Comparison of ENCODE assay signal across 1 cellular context in genomic region chr12:29148958-29149690, GRCh38.
TF ChIP-seq lines count a peak whose summit lies in the region.

Gene FAR2, plus strand, starts transcription at chr12:29149278. Its CDS starts 121,172 bp downstream, at chr12:29270450.

TF ChIP-seq in K562, 482 proteins besides CTCF, POLR2A, EP300 and RAD21 (continued from another document):
- no peak for TF ChIP-seq ZNF583 (CRISPR knock-in tag; IDR thresholded peaks at IDR 0.05)
- no peak for TF ChIP-seq NCOA4 (IDR thresholded peaks at IDR 0.05; ENCODE audit: partially characterized antibody)
- peak; percentile 60 for TF ChIP-seq TBP (optimal IDR thresholded peaks at IDR 0.05; ENCODE audit: low read depth, low read length)
- no peak for TF ChIP-seq ZNF444 (CRISPR knock-in tag; IDR thresholded peaks at IDR 0.05)
- no peak for TF ChIP-seq ARHGAP35 (IDR thresholded peaks at IDR 0.05; ENCODE audit: partially characterized antibody)
- TF ChIP-seq ZNF12 (CRISPR knock-in tag; IDR thresholded peaks at IDR 0.05), result no peak
- TF ChIP-seq ZFPM2 (CRISPR knock-in tag; IDR thresholded peaks at IDR 0.05), result no peak
- TF ChIP-seq EWSR1 (IDR thresholded peaks at IDR 0.05; ENCODE audit: borderline replicate concordance, low read depth, partially characterized antibody), result no peak
- TF ChIP-seq, protein P1, sequence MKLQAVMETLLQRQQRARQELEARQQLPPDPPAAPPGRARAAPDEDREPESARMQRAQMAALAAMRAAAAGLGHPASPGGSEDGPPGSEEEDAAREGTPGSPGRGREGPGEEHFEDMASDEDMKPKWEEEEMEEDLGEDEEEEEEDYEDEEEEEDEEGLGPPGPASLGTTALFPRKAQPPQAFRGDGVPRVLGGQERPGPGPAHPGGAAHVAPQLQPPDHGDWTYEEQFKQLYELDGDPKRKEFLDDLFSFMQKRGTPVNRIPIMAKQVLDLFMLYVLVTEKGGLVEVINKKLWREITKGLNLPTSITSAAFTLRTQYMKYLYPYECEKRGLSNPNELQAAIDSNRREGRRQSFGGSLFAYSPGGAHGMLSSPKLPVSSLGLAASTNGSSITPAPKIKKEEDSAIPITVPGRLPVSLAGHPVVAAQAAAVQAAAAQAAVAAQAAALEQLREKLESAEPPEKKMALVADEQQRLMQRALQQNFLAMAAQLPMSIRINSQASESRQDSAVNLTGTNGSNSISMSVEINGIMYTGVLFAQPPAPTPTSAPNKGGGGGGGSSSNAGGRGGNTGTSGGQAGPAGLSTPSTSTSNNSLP (IDR thresholded peaks at IDR 0.05; ENCODE audit: borderline replicate concordance, low read depth, low read length), result no peak
- peak; percentile 22; the same call in 1 of the 2 replicates for TF ChIP-seq BHLHE40 (IDR thresholded peaks at IDR 0.05; ENCODE audit: low read length)
- peak; percentile 21; the same call in 1 of the 2 replicates for TF ChIP-seq ZNF316 (IDR thresholded peaks at IDR 0.05)
- 0 out of 2 replicates have a peak, but pooled peaks have one; percentile 27 for TF ChIP-seq LCOR (CRISPR knock-in tag; IDR thresholded peaks at IDR 0.05)
- no peak for TF ChIP-seq CBX2 (IDR thresholded peaks at IDR 0.05; ENCODE audit: insufficient read depth, low read length, poor library complexity, severe bottlenecking)
- no peak for TF ChIP-seq EZH2 (IDR thresholded peaks at IDR 0.05; ENCODE audit: borderline replicate concordance, low read depth, low read length)
- TF ChIP-seq MEF2A (IDR thresholded peaks at IDR 0.05; ENCODE audit: control insufficient read depth, low read depth, low read length), result no peak
- no peak for TF ChIP-seq ZNF41 (CRISPR knock-in tag; conservative IDR thresholded peaks at IDR 0.05)
- TF ChIP-seq FOS (IDR thresholded peaks at IDR 0.05; ENCODE audit: extremely low read depth, insufficient read length), result no peak
- TF ChIP-seq RBM17 (IDR thresholded peaks at IDR 0.05; ENCODE audit: borderline replicate concordance, low read depth, low read length), result no peak
- TF ChIP-seq POLR2G (IDR thresholded peaks at IDR 0.05; ENCODE audit: low read depth, low read length), result peak; percentile 83
- 0 out of 2 replicates have a peak, but pooled peaks have one; percentile 39 for TF ChIP-seq ZC3H4 (CRISPR knock-in tag; IDR thresholded peaks at IDR 0.05; ENCODE audit: borderline replicate concordance)
- no peak for TF ChIP-seq CBX8 (IDR thresholded peaks at IDR 0.05; ENCODE audit: borderline replicate concordance, extremely low read depth, low read depth, low read length, poor library complexity, severe bottlenecking)
- TF ChIP-seq ZFP36 (IDR thresholded peaks at IDR 0.05; ENCODE audit: low read depth, low read length, partially characterized antibody), result no peak
- no peak for TF ChIP-seq SAFB2 (IDR thresholded peaks at IDR 0.05; ENCODE audit: borderline replicate concordance, low read depth, low read length, severe bottlenecking)
- TF ChIP-seq, protein P2, sequence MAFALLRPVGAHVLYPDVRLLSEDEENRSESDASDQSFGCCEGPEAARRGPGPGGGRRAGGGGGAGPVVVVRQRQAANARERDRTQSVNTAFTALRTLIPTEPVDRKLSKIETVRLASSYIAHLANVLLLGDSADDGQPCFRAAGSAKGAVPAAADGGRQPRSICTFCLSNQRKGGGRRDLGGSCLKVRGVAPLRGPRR (CRISPR knock-in tag; IDR thresholded peaks at IDR 0.05), result no peak
- TF ChIP-seq ATF1 (CRISPR knock-in tag; IDR thresholded peaks at IDR 0.05), result no peak
- TF ChIP-seq ATF1 (tag; IDR thresholded peaks at IDR 0.05), result 0 out of 2 replicates have a peak, but pooled peaks have one; percentile 5
- TF ChIP-seq ZNF780A (CRISPR knock-in tag; IDR thresholded peaks at IDR 0.05), result no peak
- TF ChIP-seq PHF20 (IDR thresholded peaks at IDR 0.05; ENCODE audit: partially characterized antibody), result no peak
- no peak for TF ChIP-seq BRCA1 (IDR thresholded peaks at IDR 0.05)
- no peak for TF ChIP-seq BRCA1 (CRISPR knock-in tag; IDR thresholded peaks at IDR 0.05)
- no peak for TF ChIP-seq ESRRB (CRISPR knock-in tag; IDR thresholded peaks at IDR 0.05; ENCODE audit: borderline replicate concordance)
- TF ChIP-seq CHD1 (IDR thresholded peaks at IDR 0.05; ENCODE audit: low read length), result no peak
- TF ChIP-seq, protein P3, sequence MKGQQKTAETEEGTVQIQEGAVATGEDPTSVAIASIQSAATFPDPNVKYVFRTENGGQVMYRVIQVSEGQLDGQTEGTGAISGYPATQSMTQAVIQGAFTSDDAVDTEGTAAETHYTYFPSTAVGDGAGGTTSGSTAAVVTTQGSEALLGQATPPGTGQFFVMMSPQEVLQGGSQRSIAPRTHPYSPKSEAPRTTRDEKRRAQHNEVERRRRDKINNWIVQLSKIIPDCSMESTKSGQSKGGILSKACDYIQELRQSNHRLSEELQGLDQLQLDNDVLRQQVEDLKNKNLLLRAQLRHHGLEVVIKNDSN (CRISPR knock-in tag; IDR thresholded peaks at IDR 0.05), result no peak
- no peak for TF ChIP-seq ZNF561 (CRISPR knock-in tag; conservative IDR thresholded peaks at IDR 0.05)
- no peak for TF ChIP-seq ZNF23 (CRISPR knock-in tag; IDR thresholded peaks at IDR 0.05)
- TF ChIP-seq BRD4 (IDR thresholded peaks at IDR 0.05), result peak; percentile 46; the same call in 1 of the 2 replicates
- TF ChIP-seq IFI16 (CRISPR knock-in tag; IDR thresholded peaks at IDR 0.05), result no peak
- TF ChIP-seq TAF9B (IDR thresholded peaks at IDR 0.05; ENCODE audit: partially characterized antibody), result no peak
- TF ChIP-seq ZFX (CRISPR knock-in tag; IDR thresholded peaks at IDR 0.05), result peak; percentile 60
- no peak for TF ChIP-seq PURB (CRISPR knock-in tag; IDR thresholded peaks at IDR 0.05; ENCODE audit: low read depth)
- no peak for TF ChIP-seq NFIC (IDR thresholded peaks at IDR 0.05)
- no peak for TF ChIP-seq HDAC3 (IDR thresholded peaks at IDR 0.05; ENCODE audit: borderline replicate concordance, partially characterized antibody)
- TF ChIP-seq POLR3G (IDR thresholded peaks at IDR 0.05; ENCODE audit: extremely low read depth, insufficient read length, insufficient replicate concordance), result no peak
- TF ChIP-seq SAP30 (IDR thresholded peaks at IDR 0.05; ENCODE audit: borderline replicate concordance, insufficient read depth, low read depth, low read length, poor library complexity, severe bottlenecking), result no peak
- no peak for TF ChIP-seq U2AF2 (optimal IDR thresholded peaks at IDR 0.05; ENCODE audit: low read depth, low read length)
- TF ChIP-seq NCOA2 (IDR thresholded peaks at IDR 0.05; ENCODE audit: partially characterized antibody in 2 of 2), result no peak
- peak; percentile 54 to 56; a peak in 3 of 4 replicates for TF ChIP-seq NRF1 (conservative IDR thresholded peaks at IDR 0.05 in 1 of 2, IDR thresholded peaks at IDR 0.05 in 1 of 2)
- no peak for TF ChIP-seq ZBTB12 (CRISPR knock-in tag; IDR thresholded peaks at IDR 0.05)
- no peak for TF ChIP-seq MCM5 (IDR thresholded peaks at IDR 0.05; ENCODE audit: low read depth)
- TF ChIP-seq NFE2 (IDR thresholded peaks at IDR 0.05; ENCODE audit: low read depth), result no peak
- TF ChIP-seq, protein P4, sequence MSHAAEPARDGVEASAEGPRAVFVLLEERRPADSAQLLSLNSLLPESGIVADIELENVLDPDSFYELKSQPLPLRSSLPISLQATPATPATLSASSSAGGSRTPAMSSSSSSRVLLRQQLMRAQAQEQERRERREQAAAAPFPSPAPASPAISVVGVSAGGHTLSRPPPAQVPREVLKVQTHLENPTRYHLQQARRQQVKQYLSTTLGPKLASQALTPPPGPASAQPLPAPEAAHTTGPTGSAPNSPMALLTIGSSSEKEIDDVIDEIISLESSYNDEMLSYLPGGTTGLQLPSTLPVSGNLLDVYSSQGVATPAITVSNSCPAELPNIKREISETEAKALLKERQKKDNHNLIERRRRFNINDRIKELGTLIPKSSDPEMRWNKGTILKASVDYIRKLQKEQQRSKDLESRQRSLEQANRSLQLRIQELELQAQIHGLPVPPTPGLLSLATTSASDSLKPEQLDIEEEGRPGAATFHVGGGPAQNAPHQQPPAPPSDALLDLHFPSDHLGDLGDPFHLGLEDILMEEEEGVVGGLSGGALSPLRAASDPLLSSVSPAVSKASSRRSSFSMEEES (CRISPR knock-in tag; IDR thresholded peaks at IDR 0.05), result no peak
- peak; percentile 60 for TF ChIP-seq TAF1 (IDR thresholded peaks at IDR 0.05; ENCODE audit: control insufficient read depth, extremely low read depth, insufficient read depth, low read length, severe bottlenecking)
- TF ChIP-seq MAZ (CRISPR knock-in tag; conservative IDR thresholded peaks at IDR 0.05 in 1 of 2, IDR thresholded peaks at IDR 0.05 in 1 of 2), result peak in 1 of 2 experiments; percentile 44; a peak in 1 of 4 replicates
- TF ChIP-seq ZNF785 (CRISPR knock-in tag; IDR thresholded peaks at IDR 0.05), result no peak
- no peak for TF ChIP-seq SIN3A (IDR thresholded peaks at IDR 0.05; ENCODE audit: borderline replicate concordance in 2 of 2, control insufficient read depth in 1 of 2, low read depth in 2 of 2, low read length in 2 of 2)
TF ChIP-seq in K562: peak in this region for 26.
